8 cellular contexts compared by ENCODE assay signal in genomic region chr19:48391100-48392005, GRCh38. TPM values are rescaled to one million over a fixed set of nuclear protein-coding genes. Genes with fewer than 3 reads are reported as not detected.
DNase-seq lines count a peak whose midpoint lies in the region; ATAC-seq, FAIRE-seq and TF ChIP-seq lines count a peak whose summit lies in the region.

Gene KDELR1, minus strand, starts transcription at chr19:48391551. Its CDS starts 193 bp downstream, at chr19:48391358.

- H4K20me1 ChIP-seq in fibroblast of lung (ENCODE audit: control insufficient read depth, extremely low read depth, insufficient read depth, low read length): no peaks in the 10 kb centered on the region

- peak; percentile 95 for TF ChIP-seq CTCF in AG04449 (IDR thresholded peaks at IDR 0.05; ENCODE audit: insufficient read depth, low read length, missing control alignments)
- TF ChIP-seq CTCF in fibroblast of lung (conservative IDR thresholded peaks at IDR 0.05 in 1 of 2, IDR thresholded peaks at IDR 0.05 in 1 of 2; ENCODE audit: low read depth in 1 of 2, low read length in 2 of 2): peak; percentile 83 to 90

- H3K36me3 ChIP-seq in fibroblast of lung (ENCODE audit: control insufficient read depth, insufficient read depth, low read length): peaks cover 9% of the 10 kb centered on the region
- peaks cover 0 to 35% (median 11%) of the 10 kb centered on the region in 3 experiments for H3K36me3 ChIP-seq in naive thymus-derived CD4-positive, alpha-beta T cell (ENCODE audit: control insufficient read depth in 2 of 3, insufficient read depth in 3 of 3, low read length in 3 of 3)

- H3K4me3 ChIP-seq in AG04449 (ENCODE audit: low read depth, low read length) (peak within 1 kb of the TSS; percentile 98), fibroblast of lung (replicated peaks in 1 of 4; ENCODE audit: control extremely low read depth in 1 of 4, insufficient read depth in 1 of 4, low read depth in 3 of 4, low read length in 4 of 4) (peak within 1 kb of the TSS; percentile 91 to 96 (median 95))
- H3K4me3 ChIP-seq in naive thymus-derived CD4-positive, alpha-beta T cell (ENCODE audit: low read length): peak within 1 kb of the TSS; percentile 96

- ATAC-seq in HG03521 (IDR thresholded peaks at IDR 0.05; ENCODE audit: unreplicated experiment): peak; percentile 59
- peak; percentile 86 for ATAC-seq in activated T-helper 17 cell treated with anti-CD3 and anti-CD28 coated beads, Interleukin-2, amount 50 U/mL, for 72 hours (replicated peaks)
- peak; percentile 92 for ATAC-seq in naive thymus-derived CD4-positive, alpha-beta T cell
- ATAC-seq in stimulated activated naive CD8-positive, alpha-beta T cell treated with anti-CD3 and anti-CD28 coated beads, Interleukin-15, amount 100 ng/mL, for 72 hours: peak; percentile 71

- peak within 1 kb of the TSS; percentile 76 for H3K4me2 ChIP-seq in fibroblast of lung (ENCODE audit: extremely low read depth, insufficient read depth, low read length)

- no peaks in the 10 kb centered on the region for H3K4me1 ChIP-seq in fibroblast of lung (ENCODE audit: control insufficient read depth, extremely low read depth, insufficient read depth, low read length)
- H3K4me1 ChIP-seq in naive thymus-derived CD4-positive, alpha-beta T cell (ENCODE audit: control insufficient read depth in 2 of 2, insufficient read depth in 2 of 2, low read length in 2 of 2): peaks cover 15 to 32% of the 10 kb centered on the region in 2 donors

- H3K27ac Mint-ChIP-seq in activated T-helper 17 cell treated with anti-CD3 and anti-CD28 coated beads, Interleukin-2, amount 50 U/mL, for 72 hours: peak within 1 kb of the TSS; percentile 97
- peak within 1 kb of the TSS; percentile 78 to 97 (median 93) for H3K27ac Mint-ChIP-seq in naive thymus-derived CD4-positive, alpha-beta T cell
- peak within 1 kb of the TSS; percentile 97 to 98 for H3K27ac Mint-ChIP-seq in stimulated activated naive CD8-positive, alpha-beta T cell treated with anti-CD3 and anti-CD28 coated beads, Interleukin-15, amount 100 ng/mL, for 72 hours

- H3K27ac ChIP-seq in fibroblast of lung (ENCODE audit: insufficient read depth, low read length): peak within 1 kb of the TSS; percentile 97
- peak within 1 kb of the TSS; percentile 92 for H3K27ac ChIP-seq in naive thymus-derived CD4-positive, alpha-beta T cell (ENCODE audit: low read depth, low read length)

- peak within 1 kb of the TSS; percentile 91 for H3K4me3 Mint-ChIP-seq in activated T-helper 17 cell treated with anti-CD3 and anti-CD28 coated beads, Interleukin-2, amount 50 U/mL, for 72 hours
- peak within 1 kb of the TSS; percentile 84 to 95 (median 92) for H3K4me3 Mint-ChIP-seq in naive thymus-derived CD4-positive, alpha-beta T cell
- peak within 1 kb of the TSS; percentile 96 to 99 for H3K4me3 Mint-ChIP-seq in stimulated activated naive CD8-positive, alpha-beta T cell treated with anti-CD3 and anti-CD28 coated beads, Interleukin-15, amount 100 ng/mL, for 72 hours

- H3K27me3 Mint-ChIP-seq in activated T-helper 17 cell treated with anti-CD3 and anti-CD28 coated beads, Interleukin-2, amount 50 U/mL, for 72 hours: peaks cover 22% of the 10 kb centered on the region
- H3K27me3 Mint-ChIP-seq in naive thymus-derived CD4-positive, alpha-beta T cell: peaks cover 9 to 42% (median 21%) of the 10 kb centered on the region in 5 donors
- peaks cover 42% of the 10 kb centered on the region for H3K27me3 Mint-ChIP-seq in stimulated activated naive CD8-positive, alpha-beta T cell treated with anti-CD3 and anti-CD28 coated beads, Interleukin-15, amount 100 ng/mL, for 72 hours

- DNase-seq in AG04449 (ENCODE audit: low read depth, low spot score): no peak
- DNase-seq in GM18507 (ENCODE audit: extremely low spot score, insufficient read length, low read depth): peak; percentile 83
- peak; percentile 56 to 73 for DNase-seq in fibroblast of lung (ENCODE audit: low read depth in 2 of 2)
- DNase-seq in naive thymus-derived CD4-positive, alpha-beta T cell: peak; percentile 55 to 89 (median 72)
- peak; percentile 79 to 83 for DNase-seq in stimulated activated naive CD8-positive, alpha-beta T cell treated with anti-CD3 and anti-CD28 coated beads, Interleukin-15, amount 100 ng/mL, for 72 hours

- peaks cover 22% of the 10 kb centered on the region for H3K79me2 ChIP-seq in fibroblast of lung (ENCODE audit: control insufficient read depth, insufficient read depth, low read length)

- peak; percentile 83 for FAIRE-seq in GM18507 (lab: Jason Lieb, UNC)

- CTCF ChIA-PET in AG04449 (lab: Yijun Ruan, JAX): interaction anchor here (0.6 to 3.2 kb wide), 60 partner anchors 8 to 217 kb away, joined by 3 to 40 read pairs (median 4); partner anchors contain the start of genes GRWD1, SYNGR4 and TMEM143
- CTCF ChIA-PET in naive thymus-derived CD4-positive, alpha-beta T cell (lab: Charles Lee): interaction anchor here (0.6 to 2.2 kb wide), 10 partner anchors 9 to 438 kb away, joined by 3 to 11 read pairs (median 6); partner anchors contain the start of genes SYNGR4 and TMEM143

- peak within 1 kb of the TSS; percentile 85 for H2AFZ ChIP-seq in fibroblast of lung (ENCODE audit: low read length)

- peak within 1 kb of the TSS; percentile 98 for H3K9ac ChIP-seq in fibroblast of lung (ENCODE audit: insufficient read depth, low read length)

- peaks cover 38% of the 10 kb centered on the region for H3K36me3 Mint-ChIP-seq in activated T-helper 17 cell treated with anti-CD3 and anti-CD28 coated beads, Interleukin-2, amount 50 U/mL, for 72 hours (ENCODE audit: low read depth)
- H3K36me3 Mint-ChIP-seq in naive thymus-derived CD4-positive, alpha-beta T cell: peaks cover 0 to 14% (median 0%) of the 10 kb centered on the region in 5 donors

- peaks cover 8% of the 10 kb centered on the region for H3K4me1 Mint-ChIP-seq in activated T-helper 17 cell treated with anti-CD3 and anti-CD28 coated beads, Interleukin-2, amount 50 U/mL, for 72 hours
- H3K4me1 Mint-ChIP-seq in naive thymus-derived CD4-positive, alpha-beta T cell: peaks cover 5 to 46% (median 36%) of the 10 kb centered on the region in 7 donors
- peaks cover 67% of the 10 kb centered on the region for H3K4me1 Mint-ChIP-seq in stimulated activated naive CD8-positive, alpha-beta T cell treated with anti-CD3 and anti-CD28 coated beads, Interleukin-15, amount 100 ng/mL, for 72 hours

- peaks cover 19% of the 10 kb centered on the region for H3K27me3 ChIP-seq in fibroblast of lung (ENCODE audit: control insufficient read depth, insufficient read depth, low read length)
- H3K27me3 ChIP-seq in naive thymus-derived CD4-positive, alpha-beta T cell (ENCODE audit: control insufficient read depth in 2 of 2, insufficient read depth in 2 of 2, low read length in 2 of 2): peaks cover 9 to 21% of the 10 kb centered on the region in 2 donors

- H3K9me3 Mint-ChIP-seq in activated T-helper 17 cell treated with anti-CD3 and anti-CD28 coated beads, Interleukin-2, amount 50 U/mL, for 72 hours: no peaks in the 10 kb centered on the region
- H3K9me3 Mint-ChIP-seq in naive thymus-derived CD4-positive, alpha-beta T cell: no peaks in the 10 kb centered on the region
- H3K9me3 Mint-ChIP-seq in stimulated activated naive CD8-positive, alpha-beta T cell treated with anti-CD3 and anti-CD28 coated beads, Interleukin-15, amount 100 ng/mL, for 72 hours: no peaks in the 10 kb centered on the region

- H3K9me3 ChIP-seq in fibroblast of lung (ENCODE audit: control insufficient read depth, insufficient read depth, low read depth, low read length): no peaks in the 10 kb centered on the region
- H3K9me3 ChIP-seq in naive thymus-derived CD4-positive, alpha-beta T cell (ENCODE audit: control insufficient read depth in 2 of 3, low read length in 3 of 3): no peaks in the 10 kb centered on the region

- intact Hi-C loops in naive thymus-derived CD4-positive, alpha-beta T cell (cut with micrococcal nuclease): loop anchor here (1.0 to 5.0 kb wide), 11 partner anchors 8 to 245 kb away; partner anchors contain the start of genes GRWD1 (in 2 of the 2), SYNGR4 (in 2 of the 2), CYTH2 (in 1 of the 2) and DBP (in 1 of the 2)

- POLR2A ChIA-PET in AG04449 (lab: Yijun Ruan, JAX): interaction anchor here (0.6 to 3.0 kb wide), 9 partner anchors 9 to 193 kb away, joined by 3 to 15 read pairs (median 4); partner anchors contain the start of genes GRWD1, SYNGR4 and TMEM143
- POLR2A ChIA-PET in naive thymus-derived CD4-positive, alpha-beta T cell (lab: Charles Lee): interaction anchor here (0.6 to 1.7 kb wide), 14 partner anchors 9 to 1204 kb away, joined by 3 to 11 read pairs (median 4); partner anchors contain the start of genes GRWD1, SYNGR4 and TMEM143

TF ChIP-seq in PFSK-1, 5 proteins besides CTCF, POLR2A, EP300 and RAD21 (continues in another document):
- no peak for TF ChIP-seq REST (IDR thresholded peaks at IDR 0.05; ENCODE audit: insufficient read depth in 1 of 2, low read depth in 2 of 2, low read length in 2 of 2)

RNA-seq across cellular contexts. Expression of gene KDELR1, which starts in this region (rescaled TPM):
- polyA plus RNA-seq in PFSK-1 (2012; ENCODE audit: insufficient read length, low read depth): 169 TPM
- total RNA-seq in activated T-helper 17 cell treated with anti-CD3 and anti-CD28 coated beads, Interleukin-2, amount 50 U/mL, for 72 hours: 10 to 100 TPM; 73.8 to 97.0 TPM
- total RNA-seq in fibroblast of lung: 42.4 and 59.0 TPM in 2 replicates
- polyA plus RNA-seq in fibroblast of lung: 145 TPM in 2 replicates
- polyA plus RNA-seq in fibroblast of lung (2012): 220 and 240 TPM in 2 replicates
- polyA minus RNA-seq in fibroblast of lung (ENCODE audit: low replicate concordance): 405 and 524 TPM in 2 replicates
- 10 to 100 TPM; 42.7 to 73.9 (median 52.3) TPM for total RNA-seq in naive thymus-derived CD4-positive, alpha-beta T cell
- 10 to 100 TPM; 22.2 to 24.3 TPM for polyA plus RNA-seq in naive thymus-derived CD4-positive, alpha-beta T cell
